In the genomic region with DNA sequence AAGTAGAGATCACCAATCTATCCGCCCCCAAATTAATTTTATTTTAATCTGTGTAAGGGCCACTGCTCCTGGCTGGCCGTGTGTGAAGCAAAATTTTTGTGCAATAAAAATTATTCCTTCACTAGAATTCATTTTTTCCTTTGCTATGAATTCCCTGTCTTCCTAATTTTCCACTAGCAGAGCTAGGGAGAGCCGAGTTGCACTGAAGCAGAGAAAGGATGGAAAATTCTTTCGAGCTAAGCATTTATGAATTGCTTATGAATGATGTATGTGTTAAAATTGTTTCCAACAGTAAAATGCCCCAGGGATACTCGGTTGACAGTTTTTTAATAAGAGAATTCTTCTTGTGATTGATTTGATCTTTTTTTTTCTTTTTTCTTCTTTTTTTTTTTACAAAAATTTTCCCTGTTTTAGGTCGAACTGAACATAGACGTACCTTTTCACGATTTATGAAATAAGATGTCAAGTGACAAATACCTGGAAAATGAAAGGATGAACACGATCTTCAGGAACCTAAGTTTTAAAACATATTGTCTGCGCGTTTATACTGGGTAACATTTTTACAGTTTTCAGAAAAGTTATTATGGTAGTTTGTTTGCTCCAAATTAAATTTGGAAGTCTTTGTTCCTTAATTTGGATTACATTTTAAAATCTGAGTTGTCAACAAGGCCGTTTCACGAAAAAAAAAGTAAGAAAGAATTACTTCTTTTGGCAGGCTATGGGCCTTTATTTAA, we compare ENCODE assay signal across 1 cellular context.
A peak's percentile ranks its signal among the peaks of the same experiment; 100 is the strongest.
TF ChIP-seq lines count a peak whose summit lies in the region.

No MANE protein-coding gene starts in this region.

TF ChIP-seq in K562, 482 proteins besides CTCF, POLR2A, EP300 and RAD21 (continued from another document):
- TF ChIP-seq, protein P1, sequence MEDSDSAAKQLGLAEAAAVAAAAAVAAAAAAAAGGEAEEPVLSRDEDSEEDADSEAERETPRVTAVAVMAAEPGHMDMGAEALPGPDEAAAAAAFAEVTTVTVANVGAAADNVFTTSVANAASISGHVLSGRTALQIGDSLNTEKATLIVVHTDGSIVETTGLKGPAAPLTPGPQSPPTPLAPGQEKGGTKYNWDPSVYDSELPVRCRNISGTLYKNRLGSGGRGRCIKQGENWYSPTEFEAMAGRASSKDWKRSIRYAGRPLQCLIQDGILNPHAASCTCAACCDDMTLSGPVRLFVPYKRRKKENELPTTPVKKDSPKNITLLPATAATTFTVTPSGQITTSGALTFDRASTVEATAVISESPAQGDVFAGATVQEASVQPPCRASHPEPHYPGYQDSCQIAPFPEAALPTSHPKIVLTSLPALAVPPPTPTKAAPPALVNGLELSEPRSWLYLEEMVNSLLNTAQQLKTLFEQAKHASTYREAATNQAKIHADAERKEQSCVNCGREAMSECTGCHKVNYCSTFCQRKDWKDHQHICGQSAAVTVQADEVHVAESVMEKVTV (CRISPR knock-in tag; IDR thresholded peaks at IDR 0.05): 0 out of 2 replicates have a peak, but pooled peaks have one; percentile 18
